14 cellular contexts compared by ENCODE assay signal in the genomic region with DNA sequence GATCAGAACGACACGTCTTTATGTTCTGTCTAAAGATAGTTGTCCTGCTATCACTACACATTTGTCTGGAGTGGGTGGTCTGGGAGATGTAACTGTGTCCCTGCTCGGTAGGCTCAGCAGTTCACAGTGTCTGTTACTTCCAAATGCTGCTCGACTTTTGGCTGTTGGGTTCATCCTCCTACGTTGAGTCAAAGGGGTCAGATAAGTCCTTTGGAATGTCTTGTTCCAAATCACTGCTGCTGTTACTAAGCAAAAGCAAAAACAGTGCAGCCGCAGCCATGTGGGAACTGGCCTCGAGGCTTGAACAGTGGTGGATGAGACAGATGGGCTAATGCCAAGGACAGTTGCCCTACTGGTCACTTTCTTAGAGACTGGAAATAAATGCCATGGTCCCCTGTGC.
"Had no signal": no experiment of that assay in that cellular context is flagged by ENCODE, and none has a peak within 500 bp of the region (broad histone marks: within the 10 kb centered on the region; RNA-seq: fewer than 3 reads in every experiment).

No MANE protein-coding gene starts in this region.

- H3K27ac Mint-ChIP-seq: activated naive CD8-positive, alpha-beta T cell treated with anti-CD3 and anti-CD28 coated beads for 36 hours; activated T-helper 1 cell treated with anti-CD3 and anti-CD28 coated beads, Interleukin-12 subunit alpha, Interleukin-12 subunit beta, Interleukin-2, Interleukin-4 antibody, amounts not matched to agents 30 ng/mL and 10 ng/mL and 1 ng/mL, durations not matched to agents 14 hours and 24 hours and 36 hours; stimulated activated naive B cell treated with anti-CD40 and anti-IgM and Interleukin-4, amounts not matched to agents 10 μg/mL and 1 μg/mL and 100 μg/mL, for 72 hours; T-helper 2 cell treated with Interferon-gamma antibody and Interleukin-4, amounts not matched to agents 5 μg/mL and 100 μg/mL, for 36 hours had no signal

- ATAC-seq: activated CD4-positive, CD25-positive, alpha-beta regulatory T cell treated with anti-CD3 and anti-CD28 coated beads, Interleukin-2, amount 50 U/mL, for 24 hours; esophagus mucosa had no signal

- H3K9me3 Mint-ChIP-seq: activated naive CD8-positive, alpha-beta T cell treated with anti-CD3 and anti-CD28 coated beads for 36 hours; activated T-helper 1 cell treated with anti-CD3 and anti-CD28 coated beads, Interleukin-12 subunit alpha, Interleukin-12 subunit beta, Interleukin-2, Interleukin-4 antibody, amounts not matched to agents 30 ng/mL and 10 ng/mL and 1 ng/mL, durations not matched to agents 14 hours and 24 hours and 36 hours; brain; central memory CD8-positive, alpha-beta T cell; neural crest cell; stimulated activated naive B cell treated with anti-CD40 and anti-IgM and Interleukin-4, amounts not matched to agents 10 μg/mL and 1 μg/mL and 100 μg/mL, for 72 hours; T-helper 2 cell treated with Interferon-gamma antibody and Interleukin-4, amounts not matched to agents 5 μg/mL and 100 μg/mL, for 36 hours had no signal

- H3K9me3 ChIP-seq: left ventricle myocardium inferior, tibial nerve, vagina had no signal

- H3K4me3 ChIP-seq: coronary artery, left ventricle myocardium inferior, tibial nerve, vagina had no signal

- H3K4me1 Mint-ChIP-seq: central memory CD8-positive, alpha-beta T cell; neural crest cell had no signal

- H3K36me3 ChIP-seq: left ventricle myocardium inferior, tibial nerve, vagina had no signal

- H3K36me3 Mint-ChIP-seq: activated naive CD8-positive, alpha-beta T cell treated with anti-CD3 and anti-CD28 coated beads for 36 hours; brain; stimulated activated naive B cell treated with anti-CD40 and anti-IgM and Interleukin-4, amounts not matched to agents 10 μg/mL and 1 μg/mL and 100 μg/mL, for 72 hours had no signal

- H3K4me3 Mint-ChIP-seq: activated naive CD8-positive, alpha-beta T cell treated with anti-CD3 and anti-CD28 coated beads for 36 hours; activated T-helper 1 cell treated with anti-CD3 and anti-CD28 coated beads, Interleukin-12 subunit alpha, Interleukin-12 subunit beta, Interleukin-2, Interleukin-4 antibody, amounts not matched to agents 30 ng/mL and 10 ng/mL and 1 ng/mL, durations not matched to agents 14 hours and 24 hours and 36 hours; brain; central memory CD8-positive, alpha-beta T cell; neural crest cell; stimulated activated naive B cell treated with anti-CD40 and anti-IgM and Interleukin-4, amounts not matched to agents 10 μg/mL and 1 μg/mL and 100 μg/mL, for 72 hours; T-helper 2 cell treated with Interferon-gamma antibody and Interleukin-4, amounts not matched to agents 5 μg/mL and 100 μg/mL, for 36 hours had no signal

- H3K4me1 ChIP-seq: left ventricle myocardium inferior, tibial nerve, vagina had no signal

- H3K27me3 ChIP-seq: tibial nerve, vagina had no signal

- DNase-seq: activated naive CD8-positive, alpha-beta T cell treated with anti-CD3 and anti-CD28 coated beads for 36 hours; left ventricle myocardium inferior; stimulated activated CD4-positive, alpha-beta T cell treated with anti-CD3 and anti-CD28 coated beads, Interleukin-2, amount 100 ng/mL, for 48 hours; stimulated activated naive B cell treated with anti-CD40 and anti-IgM and Interleukin-4, amounts not matched to agents 10 μg/mL and 1 μg/mL and 100 μg/mL, for 72 hours had no signal

- H3K27ac ChIP-seq: coronary artery, left ventricle myocardium inferior, tibial nerve, vagina had no signal
